In the genomic region with DNA sequence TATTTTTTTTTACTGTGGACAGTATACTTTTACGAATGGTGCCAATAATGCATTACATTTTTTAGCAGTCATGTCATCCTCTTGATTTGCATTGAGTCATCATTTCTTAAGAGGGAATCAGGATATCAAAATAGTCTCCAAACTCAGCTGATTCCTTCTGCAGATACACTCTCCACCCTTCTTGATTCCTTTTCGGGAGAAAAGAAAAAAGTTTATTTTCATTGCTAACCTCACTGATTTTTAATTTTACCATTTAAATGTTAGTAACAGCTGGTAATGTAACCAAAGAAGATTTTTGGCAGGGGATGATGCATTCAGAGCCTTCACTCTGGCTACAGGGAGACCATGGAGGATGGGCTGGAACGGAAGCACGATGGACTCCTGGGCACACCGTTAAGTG, we compare ENCODE assay signal across 15 cellular contexts. TPM values are rescaled to one million over a fixed set of nuclear protein-coding genes. Genes with fewer than 3 reads are reported as not detected.
A peak's percentile ranks its signal among the peaks of the same experiment; 100 is the strongest.
DNase-seq lines count a peak whose midpoint lies in the region; ATAC-seq and TF ChIP-seq lines count a peak whose summit lies in the region.
"Had no signal": no experiment of that assay in that cellular context is flagged by ENCODE, and none has a peak within 500 bp of the region (broad histone marks: within the 10 kb centered on the region; RNA-seq: fewer than 3 reads in every experiment).

No MANE protein-coding gene starts in this region.

- H3K9me3 ChIP-seq in SK-N-SH = no peaks in the 10 kb centered on the region
- H3K9me3 ChIP-seq in fibroblast of lung (ENCODE audit: control insufficient read depth, insufficient read depth, low read depth, low read length) = no peaks in the 10 kb centered on the region
- H3K9me3 ChIP-seq: heart right ventricle, left ventricle myocardium inferior, spleen, thoracic aorta had no signal

- H3K4me3 ChIP-seq in SK-N-SH (ENCODE audit: low read depth in 2 of 2, low read length in 1 of 2) (0 out of 4 replicates have a peak overlapping the region, but pooled peaks of 1 of the 2 experiments have one; percentile 35), fibroblast of lung (replicated peaks in 1 of 4; ENCODE audit: control extremely low read depth in 1 of 4, insufficient read depth in 1 of 4, low read depth in 3 of 4, low read length in 4 of 4) (no peak overlapping the region)
- H3K4me3 ChIP-seq: heart right ventricle, left ventricle myocardium inferior, neural progenitor cell, spleen, thoracic aorta had no signal

- no peak for TF ChIP-seq RAD21 in SK-N-SH (IDR thresholded peaks at IDR 0.05; ENCODE audit: low read length)

- DNase-seq in HCEC 1CT = peak; percentile 82
- no peak for DNase-seq in SK-N-SH
- DNase-seq in fibroblast of lung (ENCODE audit: low read depth in 2 of 2) = peak; percentile 76 to 83
- DNase-seq in stromal cell of bone marrow (ENCODE audit: low read depth) = peak; percentile 21
- DNase-seq in NCI-H748 (lab: John Stamatoyannopoulos, UW; ENCODE audit: unreplicated experiment) = no peak
- no peak for DNase-seq in substantia nigra (lab: John Stamatoyannopoulos, UW)
- DNase-seq: amygdala, DMS153, heart right ventricle, left ventricle myocardium inferior, MM.1S, spleen had no signal

- ATAC-seq in GM21576 (IDR thresholded peaks at IDR 0.05; ENCODE audit: unreplicated experiment) = no peak

- WGBS in SK-N-SH (ENCODE audit: low lambda C conversion rate) = 53% methylated on average over 5 of the region's 5 CpGs

- no peaks in the 10 kb centered on the region for H3K9me2 ChIP-seq in SK-N-SH

- H3K79me2 ChIP-seq in SK-N-SH (ENCODE audit: insufficient read depth) = no peaks in the 10 kb centered on the region
- H3K79me2 ChIP-seq in fibroblast of lung (ENCODE audit: control insufficient read depth, insufficient read depth, low read length) = no peaks in the 10 kb centered on the region

- POLR2A ChIA-PET in SK-N-SH (lab: Yijun Ruan, JAX) = no interaction called here

- H3K27ac ChIP-seq in SK-N-SH (ENCODE audit: low read depth in 2 of 2, low read length in 1 of 2) = peak overlapping the region in 1 of 2 experiments; percentile 76; a peak in 2 of 4 replicates
- peak overlapping the region; percentile 9 for H3K27ac ChIP-seq in fibroblast of lung (ENCODE audit: insufficient read depth, low read length)
- H3K27ac ChIP-seq in substantia nigra (ENCODE audit: low read depth, low read length, poor library complexity, severe bottlenecking) = no peak overlapping the region
- H3K27ac ChIP-seq: heart right ventricle, left ventricle myocardium inferior, neural progenitor cell, spleen, thoracic aorta had no signal

- no peaks in the 10 kb centered on the region for H3K27me3 ChIP-seq in SK-N-SH (ENCODE audit: insufficient read depth)
- H3K27me3 ChIP-seq in fibroblast of lung (ENCODE audit: control insufficient read depth, insufficient read depth, low read length) = no peaks in the 10 kb centered on the region
- H3K27me3 ChIP-seq: heart right ventricle, neural progenitor cell, spleen had no signal

- H2AFZ ChIP-seq in SK-N-SH (ENCODE audit: low read depth) = no peak overlapping the region
- H2AFZ ChIP-seq in fibroblast of lung (ENCODE audit: low read length) = no peak overlapping the region
- H2AFZ ChIP-seq: neural progenitor cell had no signal

- H3K4me1 ChIP-seq in SK-N-SH (ENCODE audit: control insufficient read depth in 1 of 2, insufficient read depth in 2 of 2, low read depth in 1 of 2, low read length in 1 of 2) (peaks cover 2 to 7% of the 10 kb centered on the region in 2 experiments; a peak in 3 of 4 replicates), fibroblast of lung (ENCODE audit: control insufficient read depth, extremely low read depth, insufficient read depth, low read length) (peaks cover 4% of the 10 kb centered on the region)
- H3K4me1 ChIP-seq: left ventricle myocardium inferior, spleen had no signal

- no peaks in the 10 kb centered on the region for H3K36me3 ChIP-seq in SK-N-SH (replicated peaks in 1 of 2; ENCODE audit: control insufficient read depth in 1 of 2, insufficient read depth in 2 of 2, low read length in 1 of 2)
- H3K36me3 ChIP-seq in fibroblast of lung (ENCODE audit: control insufficient read depth, insufficient read depth, low read length) = no peaks in the 10 kb centered on the region
- H3K36me3 ChIP-seq: left ventricle myocardium inferior, neural progenitor cell, thoracic aorta had no signal

- peaks cover 29% of the 10 kb centered on the region for H3F3A ChIP-seq in SK-N-SH (replicated peaks; ENCODE audit: insufficient read depth)

- H4K20me1 ChIP-seq in SK-N-SH (ENCODE audit: insufficient read depth) (no peaks in the 10 kb centered on the region), fibroblast of lung (ENCODE audit: control insufficient read depth, extremely low read depth, insufficient read depth, low read length) (no peaks in the 10 kb centered on the region)

- CTCF ChIA-PET in SK-N-SH (lab: Yijun Ruan, JAX) = interaction anchor here (5.1 kb wide), 2 partner anchors 10 to 588 kb away, joined by 41 to 42 read pairs; no protein-coding TSS in a partner anchor

- H3K4me2 ChIP-seq in SK-N-SH (peak overlapping the region; percentile 64), fibroblast of lung (ENCODE audit: extremely low read depth, insufficient read depth, low read length) (peak overlapping the region; percentile 77)
- H3K4me2 ChIP-seq: neural progenitor cell had no signal

- no peak for TF ChIP-seq CTCF in SK-N-SH (IDR thresholded peaks at IDR 0.05)
- no peak for TF ChIP-seq CTCF in fibroblast of lung (conservative IDR thresholded peaks at IDR 0.05 in 1 of 2, IDR thresholded peaks at IDR 0.05 in 1 of 2; ENCODE audit: low read depth in 1 of 2, low read length in 2 of 2)

- H3K9ac ChIP-seq in SK-N-SH (no peak overlapping the region), fibroblast of lung (ENCODE audit: insufficient read depth, low read length) (no peak overlapping the region)
- H3K9ac ChIP-seq: neural progenitor cell had no signal

- TF ChIP-seq EP300 in SK-N-SH (IDR thresholded peaks at IDR 0.05; ENCODE audit: borderline replicate concordance in 1 of 2, low read depth in 1 of 2, low read length in 1 of 2) = no peak

TF ChIP-seq in SK-N-SH, 30 proteins besides CTCF, POLR2A, EP300 and RAD21 (continues in another document):
- no peak for TF ChIP-seq EZH2phosphoT487 (IDR thresholded peaks at IDR 0.05; ENCODE audit: borderline replicate concordance, low read depth)
- TF ChIP-seq FOSL2 (IDR thresholded peaks at IDR 0.05; ENCODE audit: borderline replicate concordance, low read depth) = peak; percentile 85; the same call in 1 of the 2 replicates
- TF ChIP-seq, protein P1, sequence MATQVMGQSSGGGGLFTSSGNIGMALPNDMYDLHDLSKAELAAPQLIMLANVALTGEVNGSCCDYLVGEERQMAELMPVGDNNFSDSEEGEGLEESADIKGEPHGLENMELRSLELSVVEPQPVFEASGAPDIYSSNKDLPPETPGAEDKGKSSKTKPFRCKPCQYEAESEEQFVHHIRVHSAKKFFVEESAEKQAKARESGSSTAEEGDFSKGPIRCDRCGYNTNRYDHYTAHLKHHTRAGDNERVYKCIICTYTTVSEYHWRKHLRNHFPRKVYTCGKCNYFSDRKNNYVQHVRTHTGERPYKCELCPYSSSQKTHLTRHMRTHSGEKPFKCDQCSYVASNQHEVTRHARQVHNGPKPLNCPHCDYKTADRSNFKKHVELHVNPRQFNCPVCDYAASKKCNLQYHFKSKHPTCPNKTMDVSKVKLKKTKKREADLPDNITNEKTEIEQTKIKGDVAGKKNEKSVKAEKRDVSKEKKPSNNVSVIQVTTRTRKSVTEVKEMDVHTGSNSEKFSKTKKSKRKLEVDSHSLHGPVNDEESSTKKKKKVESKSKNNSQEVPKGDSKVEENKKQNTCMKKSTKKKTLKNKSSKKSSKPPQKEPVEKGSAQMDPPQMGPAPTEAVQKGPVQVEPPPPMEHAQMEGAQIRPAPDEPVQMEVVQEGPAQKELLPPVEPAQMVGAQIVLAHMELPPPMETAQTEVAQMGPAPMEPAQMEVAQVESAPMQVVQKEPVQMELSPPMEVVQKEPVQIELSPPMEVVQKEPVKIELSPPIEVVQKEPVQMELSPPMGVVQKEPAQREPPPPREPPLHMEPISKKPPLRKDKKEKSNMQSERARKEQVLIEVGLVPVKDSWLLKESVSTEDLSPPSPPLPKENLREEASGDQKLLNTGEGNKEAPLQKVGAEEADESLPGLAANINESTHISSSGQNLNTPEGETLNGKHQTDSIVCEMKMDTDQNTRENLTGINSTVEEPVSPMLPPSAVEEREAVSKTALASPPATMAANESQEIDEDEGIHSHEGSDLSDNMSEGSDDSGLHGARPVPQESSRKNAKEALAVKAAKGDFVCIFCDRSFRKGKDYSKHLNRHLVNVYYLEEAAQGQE (IDR thresholded peaks at IDR 0.05; ENCODE audit: low read depth, low read length) = no peak
- TF ChIP-seq NRF1 (IDR thresholded peaks at IDR 0.05; ENCODE audit: low read depth, low read length) = no peak
- TF ChIP-seq, protein P2, sequence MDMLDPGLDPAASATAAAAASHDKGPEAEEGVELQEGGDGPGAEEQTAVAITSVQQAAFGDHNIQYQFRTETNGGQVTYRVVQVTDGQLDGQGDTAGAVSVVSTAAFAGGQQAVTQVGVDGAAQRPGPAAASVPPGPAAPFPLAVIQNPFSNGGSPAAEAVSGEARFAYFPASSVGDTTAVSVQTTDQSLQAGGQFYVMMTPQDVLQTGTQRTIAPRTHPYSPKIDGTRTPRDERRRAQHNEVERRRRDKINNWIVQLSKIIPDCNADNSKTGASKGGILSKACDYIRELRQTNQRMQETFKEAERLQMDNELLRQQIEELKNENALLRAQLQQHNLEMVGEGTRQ (IDR thresholded peaks at IDR 0.05; ENCODE audit: borderline replicate concordance, low read depth, low read length) = no peak
- peak; percentile 52 for TF ChIP-seq TCF12 (IDR thresholded peaks at IDR 0.05)
- no peak for TF ChIP-seq SIN3A (IDR thresholded peaks at IDR 0.05; ENCODE audit: borderline replicate concordance, low read depth, low read length)
- no peak for TF ChIP-seq TEAD4 (IDR thresholded peaks at IDR 0.05; ENCODE audit: borderline replicate concordance, insufficient read depth)
- TF ChIP-seq YY1 (IDR thresholded peaks at IDR 0.05; ENCODE audit: low read depth) = no peak
- TF ChIP-seq RXRA (IDR thresholded peaks at IDR 0.05; ENCODE audit: borderline replicate concordance, low read depth) = no peak

RNA-seq across cellular contexts. Expression of a gene that starts 47.5 kb away (rescaled TPM):
- polyA plus RNA-seq in SK-N-SH (2012; rRNA removed) = 39.5 and 54.8 TPM in 2 replicates
- 74.9 and 101 TPM in 2 replicates for polyA plus RNA-seq in SK-N-SH (2012; cell fraction: cytosol; rRNA removed)
- polyA plus RNA-seq in SK-N-SH (2012; cell fraction: nucleus; rRNA removed) = 10.8 and 23.7 TPM in 2 replicates
- 68.0 and 70.1 TPM in 2 replicates for total RNA-seq in fibroblast of lung
- polyA plus RNA-seq in fibroblast of lung = 87.3 and 95.7 TPM in 2 replicates
- 59.2 and 61.1 TPM in 2 replicates for polyA plus RNA-seq in fibroblast of lung (2012)
- 2.8 and 3.1 TPM in 2 replicates for polyA minus RNA-seq in fibroblast of lung (ENCODE audit: low replicate concordance)

RNA-seq across cellular contexts. Expression of a gene that starts 57.6 kb away (rescaled TPM):
- polyA plus RNA-seq in SK-N-SH (2012; rRNA removed) (24.1 and 24.8 TPM in 2 replicates), fibroblast of lung (69.1 and 113 TPM in 2 replicates)
- 20.5 and 22.0 TPM in 2 replicates for polyA plus RNA-seq in SK-N-SH (2012; cell fraction: cytosol; rRNA removed)
- 50.8 and 66.2 TPM in 2 replicates for polyA plus RNA-seq in SK-N-SH (2012; cell fraction: nucleus; rRNA removed)
- 75.5 and 105 TPM in 2 replicates for total RNA-seq in fibroblast of lung
- 45.4 and 69.0 TPM in 2 replicates for polyA plus RNA-seq in fibroblast of lung (2012)
- 26.7 and 43.3 TPM in 2 replicates for polyA minus RNA-seq in fibroblast of lung (ENCODE audit: low replicate concordance)

Comparison
In these comparisons a context has a peak if more than half of its experiments do, and no peak if none do; other contexts are left out.
1. DNase-seq: peak in HCEC 1CT (single experiment), fibroblast of lung (2 of 2) and stromal cell of bone marrow (single experiment); none in SK-N-SH (single experiment), NCI-H748 (single experiment) and substantia nigra (0 of 49).